In genomic region chr6:49549691-49550412, GRCh38 we compare ENCODE assay signal across 3 cellular contexts.
TF ChIP-seq lines count a peak whose summit lies in the region.

No MANE protein-coding gene starts in this region.

TF ChIP-seq in A549, 52 proteins besides CTCF, POLR2A, EP300 and RAD21:
- TF ChIP-seq ZC3H11A (IDR thresholded peaks at IDR 0.05) (peak; percentile 39; the same call in 1 of the 2 replicates), HES2 (IDR thresholded peaks at IDR 0.05) (no peak), MYC (IDR thresholded peaks at IDR 0.05; ENCODE audit: borderline replicate concordance, low read length) (no peak)

TF ChIP-seq in IMR-90, 13 proteins besides CTCF, POLR2A, EP300 and RAD21:
- TF ChIP-seq CHD1 (IDR thresholded peaks at IDR 0.05; ENCODE audit: low read depth, low read length), result no peak
- no peak for TF ChIP-seq BHLHE40 (IDR thresholded peaks at IDR 0.05; ENCODE audit: low read depth, low read length)
- TF ChIP-seq MAZ (IDR thresholded peaks at IDR 0.05; ENCODE audit: borderline replicate concordance, low read depth, low read length), result no peak

TF ChIP-seq in H1, 55 proteins besides CTCF, POLR2A, EP300 and RAD21:
- TF ChIP-seq JUND (IDR thresholded peaks at IDR 0.05; ENCODE audit: low read length) (no peak), SIN3A (conservative IDR thresholded peaks at IDR 0.05 in 1 of 2, IDR thresholded peaks at IDR 0.05 in 1 of 2; ENCODE audit: low read depth in 1 of 2, low read length in 2 of 2) (no peak), TCF12 (IDR thresholded peaks at IDR 0.05; ENCODE audit: low read depth, low read length) (peak; percentile 69; the same call in 1 of the 2 replicates), ASH2L (IDR thresholded peaks at IDR 0.05; ENCODE audit: low read length) (peak; percentile 24), KDM1A (IDR thresholded peaks at IDR 0.05; ENCODE audit: borderline replicate concordance, low read length) (no peak), POU5F1 (IDR thresholded peaks at IDR 0.05; ENCODE audit: low read depth, low read length) (no peak), ATF3 (IDR thresholded peaks at IDR 0.05; ENCODE audit: insufficient read depth, low read depth, low read length) (no peak), FOSL1 (IDR thresholded peaks at IDR 0.05; ENCODE audit: insufficient read depth, low read depth, low read length) (no peak), PHF8 (conservative IDR thresholded peaks at IDR 0.05; ENCODE audit: low read depth, low read length) (no peak), CBX5 (IDR thresholded peaks at IDR 0.05; ENCODE audit: low read depth, low read length) (no peak), MAX (IDR thresholded peaks at IDR 0.05) (peak; percentile 30; the same call in 1 of the 2 replicates)
TF ChIP-seq in H1: peak in this region for 3.
